In the genomic region with DNA sequence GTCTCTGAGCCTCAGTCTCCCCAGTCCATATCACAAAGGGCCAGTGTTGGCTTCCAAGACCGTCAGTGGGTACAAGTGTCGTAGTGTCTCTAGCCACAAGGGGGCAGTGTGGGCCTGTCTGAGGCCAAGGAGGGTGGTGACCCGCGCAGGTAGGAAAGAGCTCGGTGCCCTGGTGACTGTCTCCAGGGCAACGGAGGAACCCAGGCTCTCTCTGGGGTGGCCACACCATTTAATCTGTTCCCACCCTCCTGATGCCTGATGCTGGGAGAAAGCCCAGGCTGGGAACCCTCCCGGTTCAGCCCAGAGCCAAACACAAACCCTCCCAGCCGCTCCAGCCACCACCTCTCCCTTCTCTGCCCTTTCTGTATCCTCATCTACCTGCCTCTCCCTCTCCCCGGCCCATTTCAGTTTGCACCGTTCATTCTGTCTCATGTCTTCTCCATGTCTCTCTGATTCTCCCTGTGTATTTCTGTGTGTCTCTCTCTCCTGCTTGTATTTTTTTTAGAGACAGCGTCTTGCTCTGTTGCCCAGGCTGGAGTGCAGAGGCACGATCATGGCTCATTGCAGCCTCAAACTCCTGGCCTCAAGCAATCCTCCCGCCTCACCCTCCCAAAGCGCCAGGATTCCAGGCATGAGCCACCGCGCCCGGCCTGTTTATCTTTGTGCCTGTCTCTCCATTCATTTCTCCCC, we compare ENCODE assay signal across 8 cellular contexts. TPM values are rescaled to one million over a fixed set of nuclear protein-coding genes. Genes with fewer than 3 reads are reported as not detected.
DNase-seq lines count a peak whose midpoint lies in the region; ATAC-seq, FAIRE-seq and TF ChIP-seq lines count a peak whose summit lies in the region.

No MANE protein-coding gene starts in this region.

- 30 to 32% (median 30%) methylated on average over 17 of the region's 17 CpGs for WGBS in ovary, 3 donors
- WGBS in transverse colon (ENCODE audit: low coverage in 1 of 2), 2 donors, result 32 to 52% methylated on average over 9 to 17 of the region's 17 CpGs

- no peak for TF ChIP-seq EP300 in ovary (IDR thresholded peaks at IDR 0.05)
- TF ChIP-seq EP300 in transverse colon (IDR thresholded peaks at IDR 0.05; ENCODE audit: low read depth), result no peak

- H3K36me3 ChIP-seq in SJSA1 (no peaks in the 10 kb centered on the region), ovary (no peaks in the 10 kb centered on the region), transverse colon (no peaks in the 10 kb centered on the region)

- TF ChIP-seq CTCF in ovary (IDR thresholded peaks at IDR 0.05) (peak; percentile 47 to 73 (median 68)), transverse colon (IDR thresholded peaks at IDR 0.05) (peak; percentile 88 to 93 (median 90))

- DNase-seq in GM03348 (ENCODE audit: low spot score) (peak; percentile 85), M059J (ENCODE audit: low read depth) (peak; percentile 63), SJSA1 (ENCODE audit: low read depth in 1 of 2, low spot score in 2 of 2) (peak; percentile 64 to 80), frontal cortex (ENCODE audit: low spot score in 2 of 2) (peak; percentile 76 to 77), ovary (peak; percentile 52 to 75 (median 71)), transverse colon (peak; percentile 85)
- DNase-seq in activated effector memory CD4-positive, alpha-beta T cell treated with anti-CD3 and anti-CD28 coated beads, Interleukin-2, amount 50 U/mL, for 16 hours, result peak; percentile 94

- intact Hi-C loops in ovary (cut with DNase I), result loop anchor here (2.0 to 10.0 kb wide), 4 partner anchors 78 to 262 kb away; a partner anchor contains a TSS
- intact Hi-C loops in transverse colon (cut with DNase I; ENCODE audit: low total_unique reads), result loop anchor here (2.0 kb wide), 2 partner anchors 262 to 270 kb away; no protein-coding TSS in a partner anchor

- TF ChIP-seq POLR2A in ovary (IDR thresholded peaks at IDR 0.05), result no peak
- no peak for TF ChIP-seq POLR2A in transverse colon (IDR thresholded peaks at IDR 0.05)

- peaks cover 39% of the 10 kb centered on the region for H3K27me3 ChIP-seq in SJSA1 (replicated peaks)
- H3K27me3 ChIP-seq in ovary, result no peaks in the 10 kb centered on the region
- H3K27me3 ChIP-seq in transverse colon, result peaks cover 57% of the 10 kb centered on the region

- in situ Hi-C loops in transverse colon (cut with MboI; ENCODE audit: low pct_ligation_motif_present in 1 of 4, low pct_unique_long_range_greater_than_20kb in 1 of 4, low sequenced_read_pairs in 3 of 4), result loop anchor here (5.0 to 10.0 kb wide), 4 partner anchors 78 to 270 kb away; a partner anchor contains a TSS

- H3K27ac ChIP-seq in SJSA1, result no peak overlapping the region
- H3K27ac ChIP-seq in ovary, result no peak overlapping the region
- no peak overlapping the region for H3K27ac ChIP-seq in transverse colon

- H3K4me3 ChIP-seq in SJSA1, result no peak overlapping the region
- no peak overlapping the region for H3K4me3 ChIP-seq in ovary
- H3K4me3 ChIP-seq in transverse colon, result no peak overlapping the region

- 0 out of 2 replicates have a peak, but pooled peaks cover 2% of the 10 kb centered on the region for H3K9me3 ChIP-seq in SJSA1 (replicated peaks)
- no peaks in the 10 kb centered on the region for H3K9me3 ChIP-seq in ovary
- no peaks in the 10 kb centered on the region for H3K9me3 ChIP-seq in transverse colon

- 0 out of 2 replicates have a peak, but pooled peaks cover 4% of the 10 kb centered on the region for H3K4me1 ChIP-seq in SJSA1 (replicated peaks)
- no peaks in the 10 kb centered on the region for H3K4me1 ChIP-seq in ovary (ENCODE audit: insufficient read depth)
- no peaks in the 10 kb centered on the region for H3K4me1 ChIP-seq in transverse colon

- FAIRE-seq in frontal cortex (lab: Jason Lieb, UNC), result no peak

- no peak for ATAC-seq in HG03135 (IDR thresholded peaks at IDR 0.05; ENCODE audit: unreplicated experiment)

RNA-seq across cellular contexts. Expression of a gene that starts 17.5 kb away (rescaled TPM):
- total RNA-seq in M059J (2014; rRNA removed; shearing (Covaris generic)), result 3.3 and 5.4 TPM in 2 replicates
- 25.0 and 50.8 TPM in 2 replicates for total RNA-seq in SJSA1 (2014; rRNA removed; shearing (Covaris generic))
- total RNA-seq in frontal cortex (104 TPM), ovary (10 to 100 TPM; 13.3 to 30.6 (median 18.7) TPM), transverse colon (10 to 100 TPM in 1 of 4 donors, 1 to 10 TPM in 2, not detected in 1; 2.3 to 56.5 (median 7.1) TPM)
- polyA plus RNA-seq in ovary, result 10 to 100 TPM in 1 of 2 donors, 1 to 10 TPM in 1; 7.2 to 18.6 TPM

RNA-seq across cellular contexts. Expression of a gene that starts 34.8 kb away (rescaled TPM):
- total RNA-seq in M059J (2014; rRNA removed; shearing (Covaris generic)), result not detected in 2 replicates
- not detected in 2 replicates for total RNA-seq in SJSA1 (2014; rRNA removed; shearing (Covaris generic))
- total RNA-seq in frontal cortex (25.3 TPM), ovary (1 to 10 TPM in 1 of 7 donors, under 1 TPM in 3, not detected in 3; 0.07 to 1.3 (median 0.39) TPM), transverse colon (10 to 100 TPM in 2 of 4 donors, 1 to 10 TPM in 1, under 1 TPM in 1; 0.82 to 36.4 (median 9.6) TPM)
- polyA plus RNA-seq in ovary, result under 1 TPM; 0.08 to 0.60 TPM

RNA-seq across cellular contexts. Expression of a gene that starts 47.2 kb away (rescaled TPM):
- total RNA-seq in M059J (2014; rRNA removed; shearing (Covaris generic)), result 3.4 and 11.1 TPM in 2 replicates
- total RNA-seq in SJSA1 (2014; rRNA removed; shearing (Covaris generic)), result 3.2 and 7.2 TPM in 2 replicates
- total RNA-seq in frontal cortex (7.3 TPM), ovary (1 to 10 TPM; 2.8 to 5.5 (median 4.4) TPM), transverse colon (1 to 10 TPM in 3 of 4 donors, not detected in 1; 2.2 to 5.7 (median 3.3) TPM)
- 1 to 10 TPM; 4.4 to 5.4 TPM for polyA plus RNA-seq in ovary
